Comparison of ENCODE assay signal across 1 cellular context in the genomic region with DNA sequence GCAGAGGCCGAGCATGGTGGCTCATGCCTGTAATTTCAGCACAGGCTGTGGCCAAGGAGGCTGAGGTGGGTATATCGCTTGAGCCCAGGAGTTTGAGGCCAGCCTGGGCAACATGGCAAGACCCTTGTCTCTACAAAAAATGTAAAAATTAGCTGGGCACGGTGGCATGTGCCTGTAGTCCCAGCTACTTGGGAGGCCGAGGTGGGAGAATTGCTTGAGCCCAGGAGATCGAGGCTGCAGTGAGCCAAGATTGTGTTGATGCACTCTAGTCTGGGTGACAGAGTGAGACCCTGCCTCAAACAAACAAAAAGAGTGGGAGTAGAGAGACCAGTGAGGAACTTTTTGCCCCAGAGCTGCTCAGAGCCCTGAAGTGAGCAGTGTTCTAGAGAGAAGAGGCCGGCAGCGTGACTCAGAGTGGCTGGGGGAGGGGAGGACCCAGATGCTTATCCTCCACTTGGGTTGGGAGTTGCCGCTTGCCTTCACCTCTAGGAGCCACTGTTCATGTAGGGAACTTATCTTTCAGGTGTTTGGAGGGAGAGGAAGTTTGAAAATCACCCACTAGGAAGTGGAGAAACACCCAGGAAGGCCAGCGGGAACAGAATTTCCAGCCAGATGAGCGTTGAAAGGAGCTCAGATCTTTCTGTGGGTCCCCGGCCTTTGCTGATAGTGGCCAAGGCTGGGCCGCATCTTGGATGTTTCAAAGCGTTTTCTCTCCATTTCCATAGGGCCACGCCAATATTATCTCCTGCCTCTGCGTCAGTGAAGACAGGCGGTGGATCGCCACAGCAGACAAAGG.
TF ChIP-seq lines count a peak whose summit lies in the region.

No MANE protein-coding gene starts in this region.

TF ChIP-seq in K562, 482 proteins besides CTCF, POLR2A, EP300 and RAD21 (continues in another document):
- TF ChIP-seq FOXK1 (CRISPR knock-in tag; IDR thresholded peaks at IDR 0.05; ENCODE audit: borderline replicate concordance) (0 out of 2 replicates have a peak, but pooled peaks have one; percentile 53), ZNF668 (CRISPR knock-in tag; IDR thresholded peaks at IDR 0.05) (no peak), HSF4 (CRISPR knock-in tag; IDR thresholded peaks at IDR 0.05; ENCODE audit: borderline replicate concordance) (no peak), COPS2 (conservative IDR thresholded peaks at IDR 0.05) (no peak), NR2F6 (CRISPR knock-in tag; IDR thresholded peaks at IDR 0.05) (0 out of 2 replicates have a peak, but pooled peaks have one; percentile 50), CEBPG (CRISPR knock-in tag; IDR thresholded peaks at IDR 0.05) (no peak), CEBPG (tag; conservative IDR thresholded peaks at IDR 0.05 in 1 of 2, IDR thresholded peaks at IDR 0.05 in 1 of 2) (no peak), POLR2B (IDR thresholded peaks at IDR 0.05; ENCODE audit: low read depth, partially characterized antibody) (peak; percentile 58), ZBED1 (IDR thresholded peaks at IDR 0.05) (0 out of 2 replicates have a peak, but pooled peaks have one; percentile 85), TAL1 (IDR thresholded peaks at IDR 0.05) (peak; percentile 26; the same call in 1 of the 2 replicates), ZNF583 (CRISPR knock-in tag; IDR thresholded peaks at IDR 0.05) (peak; percentile 74; the same call in 1 of the 2 replicates), CTBP1 (IDR thresholded peaks at IDR 0.05; ENCODE audit: borderline replicate concordance) (peak; percentile 89), JUN (IDR thresholded peaks at IDR 0.05; ENCODE audit: borderline replicate concordance, low read depth, low read length) (peak; percentile 96), JUN (CRISPR knock-in tag; IDR thresholded peaks at IDR 0.05; ENCODE audit: borderline replicate concordance) (no peak), ZNF354B (CRISPR knock-in tag; IDR thresholded peaks at IDR 0.05) (no peak), ZNF57 (CRISPR knock-in tag; IDR thresholded peaks at IDR 0.05) (no peak), SRSF3 (IDR thresholded peaks at IDR 0.05; ENCODE audit: insufficient read depth, low read length) (no peak), ZSCAN32 (CRISPR knock-in tag; IDR thresholded peaks at IDR 0.05) (no peak), NELFE (IDR thresholded peaks at IDR 0.05; ENCODE audit: insufficient read depth, insufficient read length) (no peak), FOXK2 (conservative IDR thresholded peaks at IDR 0.05 in 1 of 2, IDR thresholded peaks at IDR 0.05 in 1 of 2; ENCODE audit: low read depth in 2 of 2) (peak; percentile 39 to 56; a peak in 3 of 4 replicates), SMAD4 (CRISPR knock-in tag; conservative IDR thresholded peaks at IDR 0.05) (peak; percentile 71), ZNF224 (CRISPR knock-in tag; IDR thresholded peaks at IDR 0.05) (no peak), PHF20 (IDR thresholded peaks at IDR 0.05; ENCODE audit: partially characterized antibody) (peak; percentile 43), MYBL2 (IDR thresholded peaks at IDR 0.05; ENCODE audit: low read depth) (peak; percentile 53; the same call in 1 of the 2 replicates), MYBL2 (CRISPR knock-in tag; IDR thresholded peaks at IDR 0.05; ENCODE audit: borderline replicate concordance) (no peak), SMARCC2 (IDR thresholded peaks at IDR 0.05; ENCODE audit: low read depth) (peak; percentile 84), OTX1 (CRISPR knock-in tag; IDR thresholded peaks at IDR 0.05) (peak; percentile 23; the same call in 1 of the 2 replicates), KLF16 (IDR thresholded peaks at IDR 0.05) (peak; percentile 40; the same call in 1 of the 2 replicates), NRF1 (conservative IDR thresholded peaks at IDR 0.05 in 1 of 2, IDR thresholded peaks at IDR 0.05 in 1 of 2) (peak; percentile 26 to 42; a peak in 3 of 4 replicates), BMI1 (IDR thresholded peaks at IDR 0.05; ENCODE audit: low read length) (no peak), ZNF263 (CRISPR knock-in tag; IDR thresholded peaks at IDR 0.05; ENCODE audit: borderline replicate concordance) (no peak), POU5F1 (IDR thresholded peaks at IDR 0.05; ENCODE audit: borderline replicate concordance, low read depth, low read length, partially characterized antibody) (no peak), MAZ (CRISPR knock-in tag; conservative IDR thresholded peaks at IDR 0.05 in 1 of 2, IDR thresholded peaks at IDR 0.05 in 1 of 2) (peak; percentile 46 to 64; a peak in 2 of 4 replicates), SRSF1 (IDR thresholded peaks at IDR 0.05; ENCODE audit: low read depth, low read length) (no peak)
- TF ChIP-seq, protein P1, sequence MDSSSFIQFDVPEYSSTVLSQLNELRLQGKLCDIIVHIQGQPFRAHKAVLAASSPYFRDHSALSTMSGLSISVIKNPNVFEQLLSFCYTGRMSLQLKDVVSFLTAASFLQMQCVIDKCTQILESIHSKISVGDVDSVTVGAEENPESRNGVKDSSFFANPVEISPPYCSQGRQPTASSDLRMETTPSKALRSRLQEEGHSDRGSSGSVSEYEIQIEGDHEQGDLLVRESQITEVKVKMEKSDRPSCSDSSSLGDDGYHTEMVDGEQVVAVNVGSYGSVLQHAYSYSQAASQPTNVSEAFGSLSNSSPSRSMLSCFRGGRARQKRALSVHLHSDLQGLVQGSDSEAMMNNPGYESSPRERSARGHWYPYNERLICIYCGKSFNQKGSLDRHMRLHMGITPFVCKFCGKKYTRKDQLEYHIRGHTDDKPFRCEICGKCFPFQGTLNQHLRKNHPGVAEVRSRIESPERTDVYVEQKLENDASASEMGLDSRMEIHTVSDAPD (CRISPR knock-in tag; IDR thresholded peaks at IDR 0.05) = no peak
- TF ChIP-seq, protein P2, sequence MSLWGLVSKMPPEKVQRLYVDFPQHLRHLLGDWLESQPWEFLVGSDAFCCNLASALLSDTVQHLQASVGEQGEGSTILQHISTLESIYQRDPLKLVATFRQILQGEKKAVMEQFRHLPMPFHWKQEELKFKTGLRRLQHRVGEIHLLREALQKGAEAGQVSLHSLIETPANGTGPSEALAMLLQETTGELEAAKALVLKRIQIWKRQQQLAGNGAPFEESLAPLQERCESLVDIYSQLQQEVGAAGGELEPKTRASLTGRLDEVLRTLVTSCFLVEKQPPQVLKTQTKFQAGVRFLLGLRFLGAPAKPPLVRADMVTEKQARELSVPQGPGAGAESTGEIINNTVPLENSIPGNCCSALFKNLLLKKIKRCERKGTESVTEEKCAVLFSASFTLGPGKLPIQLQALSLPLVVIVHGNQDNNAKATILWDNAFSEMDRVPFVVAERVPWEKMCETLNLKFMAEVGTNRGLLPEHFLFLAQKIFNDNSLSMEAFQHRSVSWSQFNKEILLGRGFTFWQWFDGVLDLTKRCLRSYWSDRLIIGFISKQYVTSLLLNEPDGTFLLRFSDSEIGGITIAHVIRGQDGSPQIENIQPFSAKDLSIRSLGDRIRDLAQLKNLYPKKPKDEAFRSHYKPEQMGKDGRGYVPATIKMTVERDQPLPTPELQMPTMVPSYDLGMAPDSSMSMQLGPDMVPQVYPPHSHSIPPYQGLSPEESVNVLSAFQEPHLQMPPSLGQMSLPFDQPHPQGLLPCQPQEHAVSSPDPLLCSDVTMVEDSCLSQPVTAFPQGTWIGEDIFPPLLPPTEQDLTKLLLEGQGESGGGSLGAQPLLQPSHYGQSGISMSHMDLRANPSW (CRISPR knock-in tag; IDR thresholded peaks at IDR 0.05) = no peak
- TF ChIP-seq, protein P3, sequence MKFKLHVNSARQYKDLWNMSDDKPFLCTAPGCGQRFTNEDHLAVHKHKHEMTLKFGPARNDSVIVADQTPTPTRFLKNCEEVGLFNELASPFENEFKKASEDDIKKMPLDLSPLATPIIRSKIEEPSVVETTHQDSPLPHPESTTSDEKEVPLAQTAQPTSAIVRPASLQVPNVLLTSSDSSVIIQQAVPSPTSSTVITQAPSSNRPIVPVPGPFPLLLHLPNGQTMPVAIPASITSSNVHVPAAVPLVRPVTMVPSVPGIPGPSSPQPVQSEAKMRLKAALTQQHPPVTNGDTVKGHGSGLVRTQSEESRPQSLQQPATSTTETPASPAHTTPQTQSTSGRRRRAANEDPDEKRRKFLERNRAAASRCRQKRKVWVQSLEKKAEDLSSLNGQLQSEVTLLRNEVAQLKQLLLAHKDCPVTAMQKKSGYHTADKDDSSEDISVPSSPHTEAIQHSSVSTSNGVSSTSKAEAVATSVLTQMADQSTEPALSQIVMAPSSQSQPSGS (CRISPR knock-in tag; IDR thresholded peaks at IDR 0.05) = no peak
- TF ChIP-seq, protein P4, sequence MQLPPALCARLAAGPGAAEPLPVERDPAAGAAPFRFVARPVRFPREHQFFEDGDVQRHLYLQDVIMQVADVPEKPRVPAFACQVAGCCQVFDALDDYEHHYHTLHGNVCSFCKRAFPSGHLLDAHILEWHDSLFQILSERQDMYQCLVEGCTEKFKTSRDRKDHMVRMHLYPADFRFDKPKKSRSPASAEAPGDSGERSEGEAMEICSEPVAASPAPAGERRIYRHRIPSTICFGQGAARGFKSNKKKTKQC (CRISPR knock-in tag; IDR thresholded peaks at IDR 0.05) = no peak
- TF ChIP-seq, protein P5, sequence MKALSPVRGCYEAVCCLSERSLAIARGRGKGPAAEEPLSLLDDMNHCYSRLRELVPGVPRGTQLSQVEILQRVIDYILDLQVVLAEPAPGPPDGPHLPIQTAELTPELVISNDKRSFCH (CRISPR knock-in tag; IDR thresholded peaks at IDR 0.05) = no peak
- TF ChIP-seq, protein P5 (tag; IDR thresholded peaks at IDR 0.05) = peak; percentile 80; the same call in 1 of the 2 replicates
- TF ChIP-seq, protein P6, sequence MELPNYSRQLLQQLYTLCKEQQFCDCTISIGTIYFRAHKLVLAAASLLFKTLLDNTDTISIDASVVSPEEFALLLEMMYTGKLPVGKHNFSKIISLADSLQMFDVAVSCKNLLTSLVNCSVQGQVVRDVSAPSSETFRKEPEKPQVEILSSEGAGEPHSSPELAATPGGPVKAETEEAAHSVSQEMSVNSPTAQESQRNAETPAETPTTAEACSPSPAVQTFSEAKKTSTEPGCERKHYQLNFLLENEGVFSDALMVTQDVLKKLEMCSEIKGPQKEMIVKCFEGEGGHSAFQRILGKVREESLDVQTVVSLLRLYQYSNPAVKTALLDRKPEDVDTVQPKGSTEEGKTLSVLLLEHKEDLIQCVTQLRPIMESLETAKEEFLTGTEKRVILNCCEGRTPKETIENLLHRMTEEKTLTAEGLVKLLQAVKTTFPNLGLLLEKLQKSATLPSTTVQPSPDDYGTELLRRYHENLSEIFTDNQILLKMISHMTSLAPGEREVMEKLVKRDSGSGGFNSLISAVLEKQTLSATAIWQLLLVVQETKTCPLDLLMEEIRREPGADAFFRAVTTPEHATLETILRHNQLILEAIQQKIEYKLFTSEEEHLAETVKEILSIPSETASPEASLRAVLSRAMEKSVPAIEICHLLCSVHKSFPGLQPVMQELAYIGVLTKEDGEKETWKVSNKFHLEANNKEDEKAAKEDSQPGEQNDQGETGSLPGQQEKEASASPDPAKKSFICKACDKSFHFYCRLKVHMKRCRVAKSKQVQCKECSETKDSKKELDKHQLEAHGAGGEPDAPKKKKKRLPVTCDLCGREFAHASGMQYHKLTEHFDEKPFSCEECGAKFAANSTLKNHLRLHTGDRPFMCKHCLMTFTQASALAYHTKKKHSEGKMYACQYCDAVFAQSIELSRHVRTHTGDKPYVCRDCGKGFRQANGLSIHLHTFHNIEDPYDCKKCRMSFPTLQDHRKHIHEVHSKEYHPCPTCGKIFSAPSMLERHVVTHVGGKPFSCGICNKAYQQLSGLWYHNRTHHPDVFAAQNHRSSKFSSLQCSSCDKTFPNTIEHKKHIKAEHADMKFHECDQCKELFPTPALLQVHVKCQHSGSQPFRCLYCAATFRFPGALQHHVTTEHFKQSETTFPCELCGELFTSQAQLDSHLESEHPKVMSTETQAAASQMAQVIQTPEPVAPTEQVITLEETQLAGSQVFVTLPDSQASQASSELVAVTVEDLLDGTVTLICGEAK (IDR thresholded peaks at IDR 0.05) = peak; percentile 60; the same call in 1 of the 2 replicates
- TF ChIP-seq, protein P6 (CRISPR knock-in tag; IDR thresholded peaks at IDR 0.05) = no peak
- TF ChIP-seq, protein P7, sequence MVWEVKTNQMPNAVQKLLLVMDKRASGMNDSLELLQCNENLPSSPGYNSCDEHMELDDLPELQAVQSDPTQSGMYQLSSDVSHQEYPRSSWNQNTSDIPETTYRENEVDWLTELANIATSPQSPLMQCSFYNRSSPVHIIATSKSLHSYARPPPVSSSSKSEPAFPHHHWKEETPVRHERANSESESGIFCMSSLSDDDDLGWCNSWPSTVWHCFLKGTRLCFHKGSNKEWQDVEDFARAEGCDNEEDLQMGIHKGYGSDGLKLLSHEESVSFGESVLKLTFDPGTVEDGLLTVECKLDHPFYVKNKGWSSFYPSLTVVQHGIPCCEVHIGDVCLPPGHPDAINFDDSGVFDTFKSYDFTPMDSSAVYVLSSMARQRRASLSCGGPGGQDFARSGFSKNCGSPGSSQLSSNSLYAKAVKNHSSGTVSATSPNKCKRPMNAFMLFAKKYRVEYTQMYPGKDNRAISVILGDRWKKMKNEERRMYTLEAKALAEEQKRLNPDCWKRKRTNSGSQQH (CRISPR knock-in tag; IDR thresholded peaks at IDR 0.05) = no peak; the same call in 1 of the 2 replicates
- TF ChIP-seq, protein P8, sequence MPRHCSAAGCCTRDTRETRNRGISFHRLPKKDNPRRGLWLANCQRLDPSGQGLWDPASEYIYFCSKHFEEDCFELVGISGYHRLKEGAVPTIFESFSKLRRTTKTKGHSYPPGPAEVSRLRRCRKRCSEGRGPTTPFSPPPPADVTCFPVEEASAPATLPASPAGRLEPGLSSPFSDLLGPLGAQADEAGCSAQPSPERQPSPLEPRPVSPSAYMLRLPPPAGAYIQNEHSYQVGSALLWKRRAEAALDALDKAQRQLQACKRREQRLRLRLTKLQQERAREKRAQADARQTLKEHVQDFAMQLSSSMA (CRISPR knock-in tag; IDR thresholded peaks at IDR 0.05) = 0 out of 2 replicates have a peak, but pooled peaks have one; percentile 56
